15 cellular contexts compared by ENCODE assay signal in the genomic region with DNA sequence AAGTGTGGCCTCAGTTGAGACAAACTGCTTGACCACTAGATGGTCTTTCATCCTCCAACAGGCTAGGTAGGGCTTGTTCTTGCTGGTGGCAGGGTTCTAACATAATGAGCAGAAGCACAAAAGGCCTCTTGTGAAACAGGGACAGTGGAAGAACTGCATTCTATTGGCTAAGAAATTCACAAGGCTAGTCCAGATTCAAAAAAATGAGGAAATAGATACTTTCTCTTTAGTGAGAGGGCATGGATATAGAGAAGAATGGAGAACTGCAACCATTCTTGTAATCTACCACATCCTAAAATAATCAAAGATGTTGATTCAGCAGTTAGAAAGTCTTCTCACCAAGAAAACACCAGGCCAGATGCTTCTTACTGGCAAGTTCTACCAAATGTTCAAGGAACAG.
"Had no signal": no experiment of that assay in that cellular context is flagged by ENCODE, and none has a peak within 500 bp of the region (broad histone marks: within the 10 kb centered on the region; RNA-seq: fewer than 3 reads in every experiment).

No MANE protein-coding gene starts in this region.

- H3K4me3 ChIP-seq: gastroesophageal sphincter, right atrium auricular region, suprapubic skin had no signal

- H3K36me3 ChIP-seq: gastroesophageal sphincter, right atrium auricular region, suprapubic skin had no signal

- H3K9me3 ChIP-seq: suprapubic skin had no signal

- H3K27me3 ChIP-seq: gastroesophageal sphincter, right atrium auricular region, suprapubic skin had no signal

- H3K4me1 ChIP-seq: gastroesophageal sphincter, right atrium auricular region, suprapubic skin had no signal

- H3K27ac ChIP-seq: gastroesophageal sphincter, right atrium auricular region, suprapubic skin had no signal

- DNase-seq: activated CD4-positive, alpha-beta memory T cell treated with anti-CD3 and anti-CD28 coated beads for 36 hours; activated CD4-positive, CD25-positive, alpha-beta regulatory T cell treated with anti-CD3 and anti-CD28 coated beads, Interleukin-2, amount 50 U/mL, for 72 hours; activated CD8-positive, alpha-beta memory T cell treated with anti-CD3 and anti-CD28 coated beads, Interleukin-2, amount 10 ng/mL, durations not matched to agents 7 days and 5 days; activated effector memory CD4-positive, alpha-beta T cell treated with Interleukin-2 at 50 U/mL for 16 hours; activated naive CD4-positive, alpha-beta T cell treated with anti-CD3 and anti-CD28 coated beads, Interleukin-2, amount 50 U/mL, for 16 hours; activated T-cell treated with anti-CD3 and anti-CD28 coated beads, Interleukin-2, amount 50 U/mL, for 24 hours; islet precursor cell; mammary epithelial cell; occipital lobe; stimulated activated CD4-positive, alpha-beta T cell treated with anti-CD3 and anti-CD28 coated beads, Interleukin-4, amount 100 ng/mL, for 1 hour; stimulated activated naive CD4-positive, alpha-beta T cell; T-helper 9 cell had no signal
